ENCODE assay signal across 1 cellular context in the genomic region with DNA sequence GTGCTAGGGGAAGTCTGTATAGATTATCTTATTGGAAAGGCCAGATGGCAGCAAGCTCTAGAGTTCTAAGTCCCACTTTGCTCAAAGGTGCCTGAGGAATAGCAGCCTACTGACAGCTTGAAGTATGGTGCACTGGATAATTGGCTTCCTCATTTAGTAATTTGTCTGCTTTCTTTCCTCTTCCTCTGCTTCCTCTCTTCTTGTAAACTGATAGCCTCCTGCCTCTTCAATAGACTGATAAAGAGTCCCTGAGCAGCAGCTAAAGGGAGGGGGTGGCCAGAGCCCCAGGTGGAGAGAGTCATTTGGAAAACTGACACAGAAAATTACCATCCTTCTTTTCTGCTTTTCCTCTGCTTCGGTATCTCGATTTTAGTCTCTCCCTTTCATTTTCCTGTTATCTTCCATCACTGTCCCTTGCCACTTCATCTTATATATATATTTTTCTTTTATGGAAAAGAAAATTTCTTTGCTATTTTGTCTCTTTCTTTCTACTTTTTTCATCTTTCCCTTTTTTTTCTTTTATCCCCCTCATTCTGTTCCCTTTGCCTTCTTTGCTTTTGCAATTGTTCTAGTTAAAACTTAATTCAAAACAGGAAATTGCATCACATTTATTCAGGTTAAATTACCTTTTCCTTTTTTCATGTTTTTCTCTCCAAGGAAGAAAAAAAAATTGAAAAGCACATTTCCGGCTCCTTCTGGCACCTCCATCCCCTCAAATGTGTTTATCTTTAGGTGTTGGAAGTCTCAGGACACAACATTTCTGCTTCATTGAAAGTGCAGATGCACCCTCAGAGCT.
TF ChIP-seq lines count a peak whose summit lies in the region.

No MANE protein-coding gene starts in this region.

TF ChIP-seq in GM23338, 12 proteins besides CTCF, POLR2A, EP300 and RAD21 (continued from another document):
- TF ChIP-seq, protein P1, sequence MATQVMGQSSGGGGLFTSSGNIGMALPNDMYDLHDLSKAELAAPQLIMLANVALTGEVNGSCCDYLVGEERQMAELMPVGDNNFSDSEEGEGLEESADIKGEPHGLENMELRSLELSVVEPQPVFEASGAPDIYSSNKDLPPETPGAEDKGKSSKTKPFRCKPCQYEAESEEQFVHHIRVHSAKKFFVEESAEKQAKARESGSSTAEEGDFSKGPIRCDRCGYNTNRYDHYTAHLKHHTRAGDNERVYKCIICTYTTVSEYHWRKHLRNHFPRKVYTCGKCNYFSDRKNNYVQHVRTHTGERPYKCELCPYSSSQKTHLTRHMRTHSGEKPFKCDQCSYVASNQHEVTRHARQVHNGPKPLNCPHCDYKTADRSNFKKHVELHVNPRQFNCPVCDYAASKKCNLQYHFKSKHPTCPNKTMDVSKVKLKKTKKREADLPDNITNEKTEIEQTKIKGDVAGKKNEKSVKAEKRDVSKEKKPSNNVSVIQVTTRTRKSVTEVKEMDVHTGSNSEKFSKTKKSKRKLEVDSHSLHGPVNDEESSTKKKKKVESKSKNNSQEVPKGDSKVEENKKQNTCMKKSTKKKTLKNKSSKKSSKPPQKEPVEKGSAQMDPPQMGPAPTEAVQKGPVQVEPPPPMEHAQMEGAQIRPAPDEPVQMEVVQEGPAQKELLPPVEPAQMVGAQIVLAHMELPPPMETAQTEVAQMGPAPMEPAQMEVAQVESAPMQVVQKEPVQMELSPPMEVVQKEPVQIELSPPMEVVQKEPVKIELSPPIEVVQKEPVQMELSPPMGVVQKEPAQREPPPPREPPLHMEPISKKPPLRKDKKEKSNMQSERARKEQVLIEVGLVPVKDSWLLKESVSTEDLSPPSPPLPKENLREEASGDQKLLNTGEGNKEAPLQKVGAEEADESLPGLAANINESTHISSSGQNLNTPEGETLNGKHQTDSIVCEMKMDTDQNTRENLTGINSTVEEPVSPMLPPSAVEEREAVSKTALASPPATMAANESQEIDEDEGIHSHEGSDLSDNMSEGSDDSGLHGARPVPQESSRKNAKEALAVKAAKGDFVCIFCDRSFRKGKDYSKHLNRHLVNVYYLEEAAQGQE (IDR thresholded peaks at IDR 0.05; ENCODE audit: unreplicated experiment): no peak
- TF ChIP-seq EZH2phosphoT487 (IDR thresholded peaks at IDR 0.05; ENCODE audit: unreplicated experiment): no peak
- TF ChIP-seq, protein P2, sequence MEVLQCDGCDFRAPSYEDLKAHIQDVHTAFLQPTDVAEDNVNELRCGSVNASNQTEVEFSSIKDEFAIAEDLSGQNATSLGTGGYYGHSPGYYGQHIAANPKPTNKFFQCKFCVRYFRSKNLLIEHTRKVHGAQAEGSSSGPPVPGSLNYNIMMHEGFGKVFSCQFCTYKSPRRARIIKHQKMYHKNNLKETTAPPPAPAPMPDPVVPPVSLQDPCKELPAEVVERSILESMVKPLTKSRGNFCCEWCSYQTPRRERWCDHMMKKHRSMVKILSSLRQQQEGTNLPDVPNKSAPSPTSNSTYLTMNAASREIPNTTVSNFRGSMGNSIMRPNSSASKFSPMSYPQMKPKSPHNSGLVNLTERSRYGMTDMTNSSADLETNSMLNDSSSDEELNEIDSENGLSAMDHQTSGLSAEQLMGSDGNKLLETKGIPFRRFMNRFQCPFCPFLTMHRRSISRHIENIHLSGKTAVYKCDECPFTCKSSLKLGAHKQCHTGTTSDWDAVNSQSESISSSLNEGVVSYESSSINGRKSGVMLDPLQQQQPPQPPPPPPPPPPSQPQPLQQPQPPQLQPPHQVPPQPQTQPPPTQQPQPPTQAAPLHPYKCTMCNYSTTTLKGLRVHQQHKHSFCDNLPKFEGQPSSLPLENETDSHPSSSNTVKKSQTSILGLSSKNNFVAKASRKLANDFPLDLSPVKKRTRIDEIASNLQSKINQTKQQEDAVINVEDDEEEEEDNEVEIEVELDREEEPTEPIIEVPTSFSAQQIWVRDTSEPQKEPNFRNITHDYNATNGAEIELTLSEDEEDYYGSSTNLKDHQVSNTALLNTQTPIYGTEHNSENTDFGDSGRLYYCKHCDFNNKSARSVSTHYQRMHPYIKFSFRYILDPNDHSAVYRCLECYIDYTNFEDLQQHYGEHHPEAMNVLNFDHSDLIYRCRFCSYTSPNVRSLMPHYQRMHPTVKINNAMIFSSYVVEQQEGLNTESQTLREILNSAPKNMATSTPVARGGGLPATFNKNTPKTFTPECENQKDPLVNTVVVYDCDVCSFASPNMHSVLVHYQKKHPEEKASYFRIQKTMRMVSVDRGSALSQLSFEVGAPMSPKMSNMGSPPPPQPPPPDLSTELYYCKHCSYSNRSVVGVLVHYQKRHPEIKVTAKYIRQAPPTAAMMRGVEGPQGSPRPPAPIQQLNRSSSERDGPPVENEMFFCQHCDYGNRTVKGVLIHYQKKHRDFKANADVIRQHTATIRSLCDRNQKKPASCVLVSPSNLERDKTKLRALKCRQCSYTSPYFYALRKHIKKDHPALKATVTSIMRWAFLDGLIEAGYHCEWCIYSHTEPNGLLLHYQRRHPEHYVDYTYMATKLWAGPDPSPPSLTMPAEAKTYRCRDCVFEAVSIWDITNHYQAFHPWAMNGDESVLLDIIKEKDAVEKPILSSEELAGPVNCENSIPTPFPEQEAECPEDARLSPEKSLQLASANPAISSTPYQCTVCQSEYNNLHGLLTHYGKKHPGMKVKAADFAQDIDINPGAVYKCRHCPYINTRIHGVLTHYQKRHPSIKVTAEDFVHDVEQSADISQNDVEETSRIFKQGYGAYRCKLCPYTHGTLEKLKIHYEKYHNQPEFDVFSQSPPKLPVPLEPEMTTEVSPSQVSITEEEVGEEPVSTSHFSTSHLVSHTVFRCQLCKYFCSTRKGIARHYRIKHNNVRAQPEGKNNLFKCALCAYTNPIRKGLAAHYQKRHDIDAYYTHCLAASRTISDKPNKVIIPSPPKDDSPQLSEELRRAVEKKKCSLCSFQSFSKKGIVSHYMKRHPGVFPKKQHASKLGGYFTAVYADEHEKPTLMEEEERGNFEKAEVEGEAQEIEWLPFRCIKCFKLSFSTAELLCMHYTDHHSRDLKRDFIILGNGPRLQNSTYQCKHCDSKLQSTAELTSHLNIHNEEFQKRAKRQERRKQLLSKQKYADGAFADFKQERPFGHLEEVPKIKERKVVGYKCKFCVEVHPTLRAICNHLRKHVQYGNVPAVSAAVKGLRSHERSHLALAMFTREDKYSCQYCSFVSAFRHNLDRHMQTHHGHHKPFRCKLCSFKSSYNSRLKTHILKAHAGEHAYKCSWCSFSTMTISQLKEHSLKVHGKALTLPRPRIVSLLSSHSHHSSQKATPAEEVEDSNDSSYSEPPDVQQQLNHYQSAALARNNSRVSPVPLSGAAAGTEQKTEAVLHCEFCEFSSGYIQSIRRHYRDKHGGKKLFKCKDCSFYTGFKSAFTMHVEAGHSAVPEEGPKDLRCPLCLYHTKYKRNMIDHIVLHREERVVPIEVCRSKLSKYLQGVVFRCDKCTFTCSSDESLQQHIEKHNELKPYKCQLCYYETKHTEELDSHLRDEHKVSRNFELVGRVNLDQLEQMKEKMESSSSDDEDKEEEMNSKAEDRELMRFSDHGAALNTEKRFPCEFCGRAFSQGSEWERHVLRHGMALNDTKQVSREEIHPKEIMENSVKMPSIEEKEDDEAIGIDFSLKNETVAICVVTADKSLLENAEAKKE (CRISPR knock-in tag; IDR thresholded peaks at IDR 0.05): no peak
- no peak for TF ChIP-seq ZNF114 (CRISPR knock-in tag; IDR thresholded peaks at IDR 0.05)
- no peak for TF ChIP-seq ZNF331 (CRISPR knock-in tag; IDR thresholded peaks at IDR 0.05; ENCODE audit: low read depth)
- TF ChIP-seq, protein P3, sequence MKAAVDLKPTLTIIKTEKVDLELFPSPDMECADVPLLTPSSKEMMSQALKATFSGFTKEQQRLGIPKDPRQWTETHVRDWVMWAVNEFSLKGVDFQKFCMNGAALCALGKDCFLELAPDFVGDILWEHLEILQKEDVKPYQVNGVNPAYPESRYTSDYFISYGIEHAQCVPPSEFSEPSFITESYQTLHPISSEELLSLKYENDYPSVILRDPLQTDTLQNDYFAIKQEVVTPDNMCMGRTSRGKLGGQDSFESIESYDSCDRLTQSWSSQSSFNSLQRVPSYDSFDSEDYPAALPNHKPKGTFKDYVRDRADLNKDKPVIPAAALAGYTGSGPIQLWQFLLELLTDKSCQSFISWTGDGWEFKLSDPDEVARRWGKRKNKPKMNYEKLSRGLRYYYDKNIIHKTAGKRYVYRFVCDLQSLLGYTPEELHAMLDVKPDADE (IDR thresholded peaks at IDR 0.05): no peak
- TF ChIP-seq JUNB (IDR thresholded peaks at IDR 0.05; ENCODE audit: unreplicated experiment): no peak
- no peak for TF ChIP-seq NANOG (IDR thresholded peaks at IDR 0.05; ENCODE audit: borderline replicate concordance)
- TF ChIP-seq CREB1 (CRISPR knock-in tag; IDR thresholded peaks at IDR 0.05; ENCODE audit: low read depth): no peak
- TF ChIP-seq POLR2AphosphoS5 (IDR thresholded peaks at IDR 0.05; ENCODE audit: low read depth): no peak
